10 cellular contexts compared by ENCODE assay signal in the genomic region with DNA sequence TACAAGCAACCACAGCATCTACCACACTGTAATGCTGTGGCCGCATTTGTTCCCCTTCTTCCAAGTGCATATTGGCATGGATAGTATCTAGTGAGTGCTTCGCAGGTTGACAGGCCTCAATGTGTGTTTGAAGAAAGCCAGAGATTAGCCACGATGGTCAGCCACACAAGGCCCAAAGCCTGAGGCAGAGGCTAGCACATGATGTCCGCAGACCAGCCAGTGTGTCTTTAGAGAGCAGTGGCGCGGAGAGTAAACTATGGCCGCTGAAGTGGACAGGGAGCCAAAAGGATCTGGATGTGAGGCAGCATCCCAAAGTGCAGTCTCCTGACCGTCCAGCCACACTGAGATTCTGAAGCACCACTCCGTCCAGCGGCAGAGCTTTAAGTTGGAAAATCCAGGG. TPM values are rescaled to one million over a fixed set of nuclear protein-coding genes. Genes with fewer than 3 reads are reported as not detected.
DNase-seq lines count a peak whose midpoint lies in the region; ATAC-seq, FAIRE-seq and TF ChIP-seq lines count a peak whose summit lies in the region.
"Had no signal": no experiment of that assay in that cellular context is flagged by ENCODE, and none has a peak within 500 bp of the region (broad histone marks: within the 10 kb centered on the region; RNA-seq: fewer than 3 reads in every experiment).

No MANE protein-coding gene starts in this region.

- H3K9me3 ChIP-seq in thymus (ENCODE audit: control insufficient read depth), result no peaks in the 10 kb centered on the region

- DNase-seq in activated CD4-positive, alpha-beta T cell treated with anti-CD3 and anti-CD28 coated beads, Interleukin-2, amount 10 ng/mL, durations not matched to agents 7 days and 5 days, result no peak
- no peak for DNase-seq in activated CD4-positive, alpha-beta T cell treated with anti-CD3 and anti-CD28 coated beads for 48 hours
- DNase-seq in coronary artery (ENCODE audit: low spot score) (no peak), memory B cell (ENCODE audit: low spot score in 2 of 2) (no peak), left colon (no peak), urothelium cell line (ENCODE audit: low spot score) (no peak)
- DNase-seq in stimulated activated CD4-positive, alpha-beta T cell treated with anti-CD3 and anti-CD28 coated beads, Interleukin-15, amount 100 ng/mL, for 24 hours, result no peak
- DNase-seq: activated naive CD8-positive, alpha-beta T cell treated with anti-CD3 and anti-CD28 coated beads, Interleukin-2, amount 10 ng/mL, durations not matched to agents 7 days and 5 days; KBM-7 had no signal

- H3K9me3 Mint-ChIP-seq in activated CD4-positive, alpha-beta T cell treated with anti-CD3 and anti-CD28 coated beads, Interleukin-2, amount 10 ng/mL, durations not matched to agents 7 days and 5 days, result no peaks in the 10 kb centered on the region
- H3K9me3 Mint-ChIP-seq in memory B cell, result no peaks in the 10 kb centered on the region
- H3K9me3 Mint-ChIP-seq: activated naive CD8-positive, alpha-beta T cell treated with anti-CD3 and anti-CD28 coated beads, Interleukin-2, amount 10 ng/mL, durations not matched to agents 7 days and 5 days had no signal

- H3K4me3 ChIP-seq in coronary artery (peak overlapping the region; percentile 39), thymus (ENCODE audit: low read length) (no peak overlapping the region)

- POLR2A ChIA-PET in activated CD4-positive, alpha-beta T cell treated with anti-CD3 and anti-CD28 coated beads, Interleukin-2, amount 10 ng/mL, durations not matched to agents 7 days and 5 days (lab: Charles Lee), result no interaction called here

- FAIRE-seq in urothelium cell line (lab: Jason Lieb, UNC), result no peak

- peak overlapping the region; percentile 41 to 64 for H3K27ac ChIP-seq in coronary artery
- peak overlapping the region; percentile 48 for H3K27ac ChIP-seq in thymus (ENCODE audit: low read depth)

- intact Hi-C loops in left colon (cut with DNase I, micrococcal nuclease), result no loop called here

- H3K4me1 Mint-ChIP-seq in activated CD4-positive, alpha-beta T cell treated with anti-CD3 and anti-CD28 coated beads, Interleukin-2, amount 10 ng/mL, durations not matched to agents 7 days and 5 days, result peaks cover 94% of the 10 kb centered on the region
- peaks cover 73% of the 10 kb centered on the region for H3K4me1 Mint-ChIP-seq in memory B cell

- no peaks in the 10 kb centered on the region for H3K27me3 Mint-ChIP-seq in activated CD4-positive, alpha-beta T cell treated with anti-CD3 and anti-CD28 coated beads, Interleukin-2, amount 10 ng/mL, durations not matched to agents 7 days and 5 days
- no peaks in the 10 kb centered on the region for H3K27me3 Mint-ChIP-seq in memory B cell
- H3K27me3 Mint-ChIP-seq: activated naive CD8-positive, alpha-beta T cell treated with anti-CD3 and anti-CD28 coated beads, Interleukin-2, amount 10 ng/mL, durations not matched to agents 7 days and 5 days had no signal

- WGBS in thymus, result 95% methylated on average over 10 of the region's 10 CpGs

- TF ChIP-seq CTCF in coronary artery (IDR thresholded peaks at IDR 0.05), result no peak

- CTCF ChIA-PET in activated CD4-positive, alpha-beta T cell treated with anti-CD3 and anti-CD28 coated beads, Interleukin-2, amount 10 ng/mL, durations not matched to agents 7 days and 5 days (lab: Charles Lee), result interaction anchor here (0.9 kb wide), 1 partner anchor 30 kb away, joined by 4 read pairs; no protein-coding TSS in a partner anchor

- peaks cover 78% of the 10 kb centered on the region for H3K4me1 ChIP-seq in thymus (ENCODE audit: control insufficient read depth, insufficient read depth, low read length)

- peaks cover 4% of the 10 kb centered on the region for H3K36me3 ChIP-seq in thymus (ENCODE audit: control insufficient read depth, insufficient read depth)

- no peak overlapping the region for H3K4me3 Mint-ChIP-seq in activated CD4-positive, alpha-beta T cell treated with anti-CD3 and anti-CD28 coated beads, Interleukin-2, amount 10 ng/mL, durations not matched to agents 7 days and 5 days
- no peak overlapping the region for H3K4me3 Mint-ChIP-seq in memory B cell

- no peaks in the 10 kb centered on the region for H3K27me3 ChIP-seq in thymus (ENCODE audit: control insufficient read depth, insufficient read depth)

- peaks cover 9% of the 10 kb centered on the region for H3K36me3 Mint-ChIP-seq in activated CD4-positive, alpha-beta T cell treated with anti-CD3 and anti-CD28 coated beads, Interleukin-2, amount 10 ng/mL, durations not matched to agents 7 days and 5 days (ENCODE audit: low read depth)
- H3K36me3 Mint-ChIP-seq in memory B cell, result peaks cover 7% of the 10 kb centered on the region

- peak overlapping the region; percentile 47 for H3K27ac Mint-ChIP-seq in activated CD4-positive, alpha-beta T cell treated with anti-CD3 and anti-CD28 coated beads, Interleukin-2, amount 10 ng/mL, durations not matched to agents 7 days and 5 days
- H3K27ac Mint-ChIP-seq in memory B cell, result peak overlapping the region; percentile 60

- ATAC-seq in memory B cell (ENCODE audit: low read depth), result no peak
- ATAC-seq in left colon, result no peak

RNA-seq across cellular contexts. Expression of a gene that starts 36.0 kb away (rescaled TPM):
- total RNA-seq in activated CD4-positive, alpha-beta T cell treated with anti-CD3 and anti-CD28 coated beads, Interleukin-2, amount 10 ng/mL, durations not matched to agents 7 days and 5 days, result 100 to 1,000 TPM; 114 to 115 TPM
- polyA plus RNA-seq in thymus, result 26.0 TPM
- total RNA-seq in left colon, result 10 to 100 TPM; 64.6 to 90.7 TPM
